ENCODE assay signal across 1 cellular context in genomic region chr7:99404235-99404976, GRCh38.
TF ChIP-seq lines count a peak whose summit lies in the region.

No MANE protein-coding gene starts in this region.

TF ChIP-seq in WTC11, 78 proteins besides CTCF, POLR2A, EP300 and RAD21 (continued from another document):
- TF ChIP-seq ZSCAN18 (CRISPR knock-in tag; IDR thresholded peaks at IDR 0.05) (no peak), NR2C2 (CRISPR knock-in tag; IDR thresholded peaks at IDR 0.05) (no peak), CDX4 (CRISPR knock-in tag; IDR thresholded peaks at IDR 0.05; ENCODE audit: borderline replicate concordance) (no peak), ZNF219 (CRISPR knock-in tag; IDR thresholded peaks at IDR 0.05; ENCODE audit: borderline replicate concordance) (no peak), FOXK1 (CRISPR knock-in tag; IDR thresholded peaks at IDR 0.05) (no peak), USF2 (CRISPR knock-in tag; IDR thresholded peaks at IDR 0.05) (no peak), SMAD3 (CRISPR knock-in tag; IDR thresholded peaks at IDR 0.05; ENCODE audit: borderline replicate concordance) (no peak), MLX (CRISPR knock-in tag; IDR thresholded peaks at IDR 0.05) (no peak), HMGA2 (CRISPR knock-in tag; IDR thresholded peaks at IDR 0.05) (no peak), MYBL2 (CRISPR knock-in tag; IDR thresholded peaks at IDR 0.05) (no peak), IRF1 (CRISPR knock-in tag; IDR thresholded peaks at IDR 0.05) (no peak), ATF1 (CRISPR knock-in tag; IDR thresholded peaks at IDR 0.05) (no peak), ATF6 (CRISPR knock-in tag; IDR thresholded peaks at IDR 0.05) (no peak), ZMAT4 (CRISPR knock-in tag; IDR thresholded peaks at IDR 0.05) (no peak), GTF2I (CRISPR knock-in tag; conservative IDR thresholded peaks at IDR 0.05) (no peak)
